33 cellular contexts compared by ENCODE assay signal in genomic region chr10:115163129-115163528, GRCh38.
"Had no signal": no experiment of that assay in that cellular context is flagged by ENCODE, and none has a peak within 500 bp of the region (broad histone marks: within the 10 kb centered on the region; RNA-seq: fewer than 3 reads in every experiment).

No MANE protein-coding gene starts in this region.

- DNase-seq: Karpas-422, Kasumi-1, MG63, MM.1S, MV-4-11, NCI-H1048, NCI-H1092, NCI-H1092 treated with DMSO at 0.1 percent for 48 hours, NCI-H1105, NCI-H1105 treated with DMSO at 0.1 percent for 48 hours, NCI-H1417, NCI-H1417 treated with DMSO at 0.1 percent for 48 hours, NCI-H1436, NCI-H1436 treated with DMSO at 0.1 percent for 48 hours, NCI-H146, NCI-H1694, NCI-H1694 treated with DMSO at 0.1 percent for 48 hours, NCI-H187, NCI-H187 treated with DMSO at 0.1 percent for 48 hours, NCI-H1930, NCI-H2029, NCI-H2029 treated with DMSO at 0.1 percent for 48 hours, NCI-H2081, NCI-H2081 treated with DMSO at 0.1 percent for 48 hours, NCI-H2107, NCI-H2171, NCI-H2171 treated with DMSO at 0.1 percent for 48 hours, NCI-H2227 treated with DMSO at 0.1 percent for 48 hours, NCI-H226, NCI-H345, NCI-H446, NCI-H446 treated with DMSO at 0.1 percent for 48 hours, NCI-H510A had no signal
